In genomic region chr1:206939131-206939530, GRCh38 we compare ENCODE assay signal across 10 cellular contexts. TPM values are rescaled to one million over a fixed set of nuclear protein-coding genes. Genes with fewer than 3 reads are reported as not detected.
"Had no signal": no experiment of that assay in that cellular context is flagged by ENCODE, and none has a peak within 500 bp of the region (broad histone marks: within the 10 kb centered on the region; RNA-seq: fewer than 3 reads in every experiment).

No MANE protein-coding gene starts in this region.

- DNase-seq: GM23248, GOT3, H7, HFFc6, IMR-90, KG1 had no signal

- H3K27ac ChIP-seq: GM23248 had no signal

- H3K4me3 ChIP-seq: GM23248, K562 had no signal

- H3K9ac ChIP-seq: GM23248 had no signal

- ATAC-seq: HCT116, K562 had no signal

RNA-seq across cellular contexts. Expression of gene PIGR, which starts 7.1 kb away (rescaled TPM):
- total RNA-seq: GM23248, H4, IMR-90 had no signal

RNA-seq across cellular contexts. Expression of gene FCMR, which starts 17.4 kb away (rescaled TPM):
- total RNA-seq: H7, IMR-90 had no signal

RNA-seq across cellular contexts. Expression of gene FCAMR, which starts 31.1 kb away (rescaled TPM):
- total RNA-seq: GM23248, H4, H7, HFFc6, IMR-90, K562 had no signal

RNA-seq across cellular contexts. Expression of gene IL24, which starts 41.9 kb away (rescaled TPM):
- total RNA-seq: H7, HT-29, K562 had no signal
